In the genomic region with DNA sequence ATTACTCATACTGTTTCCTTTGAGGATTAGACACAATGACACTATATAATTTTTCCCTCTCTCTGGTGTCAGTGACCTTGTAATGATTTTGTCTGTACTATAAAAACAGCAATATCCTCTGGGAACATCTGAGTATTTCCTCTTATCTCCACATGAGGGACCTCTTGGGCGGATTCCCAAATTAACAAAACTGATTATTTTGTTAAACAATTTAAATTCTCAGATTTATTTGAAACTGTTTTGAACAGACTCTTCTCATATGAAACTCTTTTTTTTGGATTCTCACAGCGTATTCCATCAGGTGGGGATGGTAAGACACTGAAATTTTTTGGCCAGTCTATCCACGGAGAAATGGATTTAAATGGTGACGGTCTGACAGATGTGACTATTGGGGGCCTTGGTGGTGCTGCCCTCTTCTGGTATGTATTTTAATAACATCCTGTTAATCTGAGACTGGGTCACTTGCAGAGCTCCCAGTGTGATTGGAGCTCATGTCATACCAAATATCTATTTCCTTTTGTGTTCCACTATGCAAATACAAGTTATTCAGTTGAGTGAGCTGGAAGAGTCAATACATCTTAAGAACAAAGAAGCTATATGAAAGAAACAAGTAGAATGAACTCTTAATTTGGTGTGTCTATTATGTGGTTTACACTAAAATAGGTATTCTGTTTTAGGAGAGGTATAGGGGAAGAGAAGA, we compare ENCODE assay signal across 8 cellular contexts.
DNase-seq lines count a peak whose midpoint lies in the region; ATAC-seq, FAIRE-seq and TF ChIP-seq lines count a peak whose summit lies in the region.

No MANE protein-coding gene starts in this region.

- H3K9me3 ChIP-seq in endothelial cell of umbilical vein (replicated peaks; ENCODE audit: control insufficient read depth, insufficient read depth, low read length) = no peaks in the 10 kb centered on the region

- BruUV-seq in endothelial cell of umbilical vein (replicated peaks; lab: Mats Ljungman, UMichigan) = no TSS peak

- H3K9ac ChIP-seq in endothelial cell of umbilical vein (replicated peaks; ENCODE audit: extremely low read depth, insufficient read depth, low read length) = no peak overlapping the region

- H3K9me1 ChIP-seq in endothelial cell of umbilical vein (replicated peaks; ENCODE audit: control insufficient read depth, extremely low read depth, insufficient read depth, low read length) = peaks cover 2% of the 10 kb centered on the region

- TF ChIP-seq POLR2A in endothelial cell of umbilical vein (IDR thresholded peaks at IDR 0.05; ENCODE audit: low read depth, low read length) = no peak

- H4K20me1 ChIP-seq in endothelial cell of umbilical vein (replicated peaks; ENCODE audit: control insufficient read depth, extremely low read depth, insufficient read depth, low read length) = no peaks in the 10 kb centered on the region

- H3K27ac Mint-ChIP-seq in activated CD8-positive, alpha-beta T cell treated with anti-CD3 and anti-CD28 coated beads for 36 hours = no peak overlapping the region

- H3K27me3 Mint-ChIP-seq in activated CD8-positive, alpha-beta T cell treated with anti-CD3 and anti-CD28 coated beads for 36 hours = no peaks in the 10 kb centered on the region

- H3K79me2 ChIP-seq in endothelial cell of umbilical vein (ENCODE audit: control insufficient read depth, insufficient read depth, low read length) = no peaks in the 10 kb centered on the region

- H3K4me1 Mint-ChIP-seq in activated CD8-positive, alpha-beta T cell treated with anti-CD3 and anti-CD28 coated beads for 36 hours (ENCODE audit: low read depth) = peaks cover 7% of the 10 kb centered on the region

- peak; percentile 97 for ATAC-seq in GM19455 (IDR thresholded peaks at IDR 0.05; ENCODE audit: unreplicated experiment)
- ATAC-seq in HG03520 (IDR thresholded peaks at IDR 0.05; ENCODE audit: unreplicated experiment) = peak; percentile 95
- peak; percentile 98 for ATAC-seq in activated CD8-positive, alpha-beta T cell treated with anti-CD3 and anti-CD28 coated beads for 36 hours
- ATAC-seq in stimulated activated naive CD8-positive, alpha-beta T cell treated with anti-CD3 and anti-CD28 coated beads, Interleukin-15, Interleukin-2, amounts not matched to agents 100 U/mL and 50 U/mL, for 24 hours = peak; percentile 97

- TF ChIP-seq CTCF in activated CD8-positive, alpha-beta T cell treated with anti-CD3 and anti-CD28 coated beads for 36 hours (IDR thresholded peaks at IDR 0.05) = peak; percentile 88
- TF ChIP-seq CTCF in endothelial cell of umbilical vein (IDR thresholded peaks at IDR 0.05; ENCODE audit: extremely low read depth in 1 of 2, insufficient read depth in 1 of 2, low read depth in 1 of 2, low read length in 2 of 2) = peak; percentile 53 to 58

- intact Hi-C loops in activated CD8-positive, alpha-beta T cell treated with anti-CD3 and anti-CD28 coated beads for 36 hours (cut with micrococcal nuclease) = loop anchor here (5.0 kb wide), 1 partner anchor 128 kb away; a partner anchor contains a TSS
- intact Hi-C loops in endothelial cell of umbilical vein (cut with micrococcal nuclease) = loop anchor here (1.0 to 5.0 kb wide), 6 partner anchors 116 to 1953 kb away; no protein-coding TSS in a partner anchor

- no peaks in the 10 kb centered on the region for H3K9me3 Mint-ChIP-seq in activated CD8-positive, alpha-beta T cell treated with anti-CD3 and anti-CD28 coated beads for 36 hours

- no peaks in the 10 kb centered on the region for H3K27me3 ChIP-seq in endothelial cell of umbilical vein (ENCODE audit: control insufficient read depth in 2 of 2, insufficient read depth in 2 of 2, low read length in 2 of 2)

- POLR2A ChIA-PET in activated CD8-positive, alpha-beta T cell treated with anti-CD3 and anti-CD28 coated beads for 36 hours (lab: Charles Lee) = interaction anchor here (0.7 kb wide), 1 partner anchor 115 kb away, joined by 3 read pairs; no protein-coding TSS in a partner anchor
- POLR2A ChIA-PET in endothelial cell of umbilical vein (lab: Charles Lee) = no interaction called here

- FAIRE-seq in endothelial cell of umbilical vein (lab: Jason Lieb, UNC) = peak; percentile 75

- peak overlapping the region; percentile 84 for H3K4me2 ChIP-seq in endothelial cell of umbilical vein (ENCODE audit: insufficient read depth, low read length)

- no peak overlapping the region for H2AFZ ChIP-seq in endothelial cell of umbilical vein (ENCODE audit: low read depth, low read length)

- H3K4me3 ChIP-seq in endothelial cell of umbilical vein (replicated peaks in 1 of 3; ENCODE audit: insufficient read depth in 1 of 3, low read depth in 1 of 3, low read length in 3 of 3) = peak overlapping the region in 2 of 3 experiments; percentile 12 to 46

- H3K27ac ChIP-seq in endothelial cell of umbilical vein (ENCODE audit: insufficient read depth, low read depth, low read length) = no peak overlapping the region

- no peaks in the 10 kb centered on the region for H3K36me3 Mint-ChIP-seq in activated CD8-positive, alpha-beta T cell treated with anti-CD3 and anti-CD28 coated beads for 36 hours (ENCODE audit: low read depth)

- DNase-seq in COR-L47 (lab: John Stamatoyannopoulos, UW) = peak; percentile 43
- DNase-seq in NCI-H748 (lab: John Stamatoyannopoulos, UW; ENCODE audit: unreplicated experiment) = peak; percentile 73
- peak; percentile 62 for DNase-seq in activated CD8-positive, alpha-beta T cell treated with anti-CD3 and anti-CD28 coated beads for 36 hours
- peak; percentile 88 for DNase-seq in endothelial cell of umbilical vein (ENCODE audit: low read depth, low spot score)
- peak; percentile 59 for DNase-seq in mucosa of gallbladder (ENCODE audit: low spot score)
- DNase-seq in stimulated activated naive CD8-positive, alpha-beta T cell treated with anti-CD3 and anti-CD28 coated beads, Interleukin-15, Interleukin-2, amounts not matched to agents 100 U/mL and 50 U/mL, for 24 hours = peak; percentile 38

- H3K36me3 ChIP-seq in endothelial cell of umbilical vein (ENCODE audit: control insufficient read depth in 2 of 2, extremely low read depth in 1 of 2, insufficient read depth in 2 of 2, low read length in 2 of 2) = no peaks in the 10 kb centered on the region

- dilution Hi-C loops in endothelial cell of umbilical vein (cut with MboI; ENCODE audit: extremely low pct_ligation_motif_present, low sequenced_read_pairs) = no loop called here

- H3K4me1 ChIP-seq in endothelial cell of umbilical vein (ENCODE audit: control insufficient read depth, extremely low read depth, insufficient read depth, low read length) = peaks cover 7% of the 10 kb centered on the region

- CTCF ChIA-PET in activated CD8-positive, alpha-beta T cell treated with anti-CD3 and anti-CD28 coated beads for 36 hours (lab: Charles Lee) = interaction anchor here (0.6 to 3.1 kb wide), 48 partner anchors 8 to 295 kb away, joined by 3 to 20 read pairs (median 4); a partner anchor contains a TSS
- CTCF ChIA-PET in endothelial cell of umbilical vein (lab: Charles Lee) = interaction anchor here (0.6 to 3.1 kb wide), 60 partner anchors 9 to 1956 kb away, joined by 3 to 96 read pairs (median 4); a partner anchor contains a TSS

- H3K4me3 Mint-ChIP-seq in activated CD8-positive, alpha-beta T cell treated with anti-CD3 and anti-CD28 coated beads for 36 hours = peak overlapping the region; percentile 55

TF ChIP-seq in endothelial cell of umbilical vein, 7 proteins besides CTCF, POLR2A, EP300 and RAD21:
- TF ChIP-seq EZH2 (IDR thresholded peaks at IDR 0.05; ENCODE audit: borderline replicate concordance, low read depth, low read length, severe bottlenecking) (no peak), POLR2AphosphoS5 (IDR thresholded peaks at IDR 0.05; ENCODE audit: insufficient read depth, low read depth, low read length) (no peak), GATA2 (IDR thresholded peaks at IDR 0.05; ENCODE audit: insufficient read depth, insufficient read length, low read depth, low read length) (no peak), FOS (IDR thresholded peaks at IDR 0.05; ENCODE audit: borderline replicate concordance, insufficient read depth, low read length) (no peak)
- TF ChIP-seq, protein P1, sequence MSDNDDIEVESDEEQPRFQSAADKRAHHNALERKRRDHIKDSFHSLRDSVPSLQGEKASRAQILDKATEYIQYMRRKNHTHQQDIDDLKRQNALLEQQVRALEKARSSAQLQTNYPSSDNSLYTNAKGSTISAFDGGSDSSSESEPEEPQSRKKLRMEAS (IDR thresholded peaks at IDR 0.05; ENCODE audit: insufficient read depth, insufficient read length) = no peak

Comparison
In these comparisons a context has a peak if more than half of its experiments do, and no peak if none do; other contexts are left out.
1. DNase-seq: peak in every context shown above with its lines; median percentile 88 in endothelial cell of umbilical vein; 73 in NCI-H748; 62 in activated CD8-positive, alpha-beta T cell treated with anti-CD3 and anti-CD28 coated beads for 36 hours; 59 in mucosa of gallbladder; 43 in COR-L47; 38 in stimulated activated naive CD8-positive, alpha-beta T cell treated with anti-CD3 and anti-CD28 coated beads, Interleukin-15, Interleukin-2, amounts not matched to agents 100 U/mL and 50 U/mL, for 24 hours.